1 cellular context compared by ENCODE assay signal in the genomic region with DNA sequence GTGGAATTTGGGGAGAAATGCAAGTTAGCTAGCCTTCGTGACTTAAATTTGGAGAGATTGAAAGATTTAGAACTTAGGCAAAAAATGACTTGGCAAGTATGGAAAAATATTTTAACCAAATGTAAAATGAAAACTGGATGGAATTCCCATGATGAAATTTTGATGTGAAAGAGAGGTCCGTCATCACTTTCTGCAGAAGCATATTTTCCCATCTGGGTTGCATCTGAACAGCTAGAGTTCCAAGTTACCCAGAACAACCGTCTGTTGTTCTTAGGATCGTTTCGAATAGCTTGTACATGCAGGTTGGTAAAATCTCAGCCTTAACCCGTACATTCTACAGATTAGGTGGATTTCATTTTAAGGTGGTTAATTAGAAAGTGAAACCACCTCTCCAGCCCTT.
TF ChIP-seq lines count a peak whose summit lies in the region.

No MANE protein-coding gene starts in this region.

TF ChIP-seq in K562, 482 proteins besides CTCF, POLR2A, EP300 and RAD21:
- TF ChIP-seq CHAMP1 (IDR thresholded peaks at IDR 0.05), result no peak
- TF ChIP-seq ZNF785 (CRISPR knock-in tag; IDR thresholded peaks at IDR 0.05), result no peak
- no peak for TF ChIP-seq SMAD3 (CRISPR knock-in tag; conservative IDR thresholded peaks at IDR 0.05)
